In the genomic region with DNA sequence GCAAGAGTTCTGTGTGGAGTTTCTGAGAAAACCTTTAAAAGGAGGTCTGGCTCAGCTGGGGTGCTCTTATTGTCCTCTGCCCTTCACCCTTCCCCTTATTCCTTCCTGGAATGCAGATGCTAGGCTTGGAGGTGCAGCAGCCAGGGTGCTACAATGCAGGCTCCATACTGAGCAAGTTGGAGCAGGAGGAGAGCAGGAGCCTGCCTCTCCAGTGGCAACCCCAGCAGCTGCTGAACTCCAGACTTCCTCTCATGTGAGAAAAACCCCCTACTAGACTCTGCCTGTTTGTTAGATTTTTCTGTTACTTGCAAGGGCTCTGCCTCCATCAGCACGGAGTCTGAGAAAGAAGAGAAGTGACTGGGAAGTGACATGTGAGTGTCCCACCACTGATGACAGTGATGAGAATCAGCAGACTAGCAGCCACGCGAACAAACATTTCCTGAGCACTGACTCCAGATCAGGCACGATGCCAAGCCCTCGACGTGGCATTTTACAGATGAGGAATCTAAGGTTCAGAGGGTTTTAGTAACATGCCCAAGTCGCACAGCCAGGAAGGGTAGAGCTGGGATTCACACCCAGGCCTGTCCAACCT, we compare ENCODE assay signal across 1 cellular context.
TF ChIP-seq lines count a peak whose summit lies in the region.

No MANE protein-coding gene starts in this region.

TF ChIP-seq in IMR-90, 13 proteins besides CTCF, POLR2A, EP300 and RAD21:
- TF ChIP-seq MAFK (IDR thresholded peaks at IDR 0.05; ENCODE audit: low read depth, low read length): no peak
- no peak for TF ChIP-seq RCOR1 (IDR thresholded peaks at IDR 0.05; ENCODE audit: insufficient replicate concordance, low read length)
- no peak for TF ChIP-seq BHLHE40 (IDR thresholded peaks at IDR 0.05; ENCODE audit: low read depth, low read length)
- TF ChIP-seq MAZ (IDR thresholded peaks at IDR 0.05; ENCODE audit: borderline replicate concordance, low read depth, low read length): no peak
- no peak for TF ChIP-seq MXI1 (IDR thresholded peaks at IDR 0.05; ENCODE audit: borderline replicate concordance, low read depth, low read length)
- TF ChIP-seq USF2 (IDR thresholded peaks at IDR 0.05; ENCODE audit: low read depth, low read length): no peak
- no peak for TF ChIP-seq NFE2L2 (IDR thresholded peaks at IDR 0.05; ENCODE audit: low read depth, low read length)
- TF ChIP-seq SMC3 (IDR thresholded peaks at IDR 0.05; ENCODE audit: low read depth, low read length): no peak
